In genomic region chr17:48100591-48101011, GRCh38 we compare ENCODE assay signal across 8 cellular contexts. TPM values are rescaled to one million over a fixed set of nuclear protein-coding genes. Genes with fewer than 3 reads are reported as not detected.
DNase-seq lines count a peak whose midpoint lies in the region; ATAC-seq and TF ChIP-seq lines count a peak whose summit lies in the region.

No MANE protein-coding gene starts in this region.

- H2AFZ ChIP-seq in trophoblast cell (ENCODE audit: insufficient read depth, low read length, poor library complexity) = peak overlapping the region; percentile 91

- ATAC-seq in heart right ventricle = peak; percentile 5 to 52 (median 31)
- no peak for ATAC-seq in GM19463 (IDR thresholded peaks at IDR 0.05; ENCODE audit: unreplicated experiment)
- no peak for ATAC-seq in GM19467 (IDR thresholded peaks at IDR 0.05; ENCODE audit: unreplicated experiment)

- peaks cover 0 to 32% (median 12%) of the 10 kb centered on the region in 9 donors for H3K4me1 ChIP-seq in heart right ventricle
- no peaks in the 10 kb centered on the region for H3K4me1 ChIP-seq in trophoblast cell (ENCODE audit: control insufficient read depth in 1 of 2, insufficient read depth in 2 of 2, low read length in 2 of 2)

- H3K4me1 Mint-ChIP-seq in activated naive CD4-positive, alpha-beta T cell treated with anti-CD3 and anti-CD28 coated beads for 36 hours (ENCODE audit: low read depth) = peaks cover 40% of the 10 kb centered on the region
- peaks cover 37% of the 10 kb centered on the region for H3K4me1 Mint-ChIP-seq in activated naive CD4-positive, alpha-beta T cell treated with anti-CD3 and anti-CD28 coated beads, Interleukin-2, amount 50 U/mL, for 24 hours

- peak overlapping the region; percentile 76 for H2BK5ac ChIP-seq in trophoblast cell (ENCODE audit: low read depth, low read length, poor library complexity)

- peak overlapping the region; percentile 95 for H4K8ac ChIP-seq in trophoblast cell (ENCODE audit: low read depth, low read length)

- H3K4me2 ChIP-seq in trophoblast cell (ENCODE audit: low read length) = peak overlapping the region; percentile 84

- CTCF ChIA-PET in activated naive CD4-positive, alpha-beta T cell treated with anti-CD3 and anti-CD28 coated beads for 36 hours (lab: Charles Lee) = interaction anchor here (0.7 kb wide), 1 partner anchor 12 kb away, joined by 3 read pairs; no protein-coding TSS in a partner anchor

- no peaks in the 10 kb centered on the region for H3K27me3 ChIP-seq in heart right ventricle
- H3K27me3 ChIP-seq in trophoblast cell (ENCODE audit: insufficient read depth, low read length) = no peaks in the 10 kb centered on the region

- no peaks in the 10 kb centered on the region for H3K27me3 Mint-ChIP-seq in activated naive CD4-positive, alpha-beta T cell treated with anti-CD3 and anti-CD28 coated beads for 36 hours (ENCODE audit: low read depth)
- no peaks in the 10 kb centered on the region for H3K27me3 Mint-ChIP-seq in activated naive CD4-positive, alpha-beta T cell treated with anti-CD3 and anti-CD28 coated beads, Interleukin-2, amount 50 U/mL, for 24 hours

- H3K36me3 ChIP-seq in heart right ventricle (peaks cover 0 to 5% (median 0%) of the 10 kb centered on the region in 9 donors), trophoblast cell (ENCODE audit: control insufficient read depth in 1 of 2, insufficient read depth in 2 of 2, low read length in 2 of 2) (peaks cover under 1 to 6% of the 10 kb centered on the region in 2 experiments)

- H2BK12ac ChIP-seq in trophoblast cell (ENCODE audit: low read length) = no peak overlapping the region

- H3K9ac ChIP-seq in trophoblast cell (ENCODE audit: low read length) = peak overlapping the region; percentile 66

- H4K91ac ChIP-seq in trophoblast cell (ENCODE audit: low read depth, low read length) = peak overlapping the region; percentile 92

- H4K12ac ChIP-seq in trophoblast cell (ENCODE audit: low read depth, low read length) = peak overlapping the region; percentile 90

- peaks cover 6% of the 10 kb centered on the region for H3K9me3 Mint-ChIP-seq in activated naive CD4-positive, alpha-beta T cell treated with anti-CD3 and anti-CD28 coated beads for 36 hours
- H3K9me3 Mint-ChIP-seq in activated naive CD4-positive, alpha-beta T cell treated with anti-CD3 and anti-CD28 coated beads, Interleukin-2, amount 50 U/mL, for 24 hours = no peaks in the 10 kb centered on the region

- intact Hi-C loops in activated naive CD4-positive, alpha-beta T cell treated with anti-CD3 and anti-CD28 coated beads for 36 hours (cut with micrococcal nuclease) = loop anchor here (1.0 to 10.0 kb wide), 5 partner anchors 52 to 1094 kb away; partner anchors contain the start of genes ATP5MC1, NFE2L1 and SCRN2
- intact Hi-C loops in heart right ventricle (cut with DNase I) = loop anchor here in 1 of 10 donors (10.0 kb wide), 1 partner anchor 266 kb away; the partner anchor contains the start of genes LRRC46 and MRPL10

- peaks cover 16% of the 10 kb centered on the region for H3K79me2 ChIP-seq in trophoblast cell (ENCODE audit: control insufficient read depth, insufficient read depth, low read length, poor library complexity)

- peaks cover under 1% of the 10 kb centered on the region for H3K36me3 Mint-ChIP-seq in activated naive CD4-positive, alpha-beta T cell treated with anti-CD3 and anti-CD28 coated beads for 36 hours (ENCODE audit: low read depth)
- no peaks in the 10 kb centered on the region for H3K36me3 Mint-ChIP-seq in activated naive CD4-positive, alpha-beta T cell treated with anti-CD3 and anti-CD28 coated beads, Interleukin-2, amount 50 U/mL, for 24 hours

- peak overlapping the region; percentile 66 for H3K4ac ChIP-seq in trophoblast cell (ENCODE audit: low read depth, low read length)

- TF ChIP-seq CTCF in heart right ventricle (IDR thresholded peaks at IDR 0.05) = no peak

- peak overlapping the region; percentile 50 for H3K27ac Mint-ChIP-seq in activated naive CD4-positive, alpha-beta T cell treated with anti-CD3 and anti-CD28 coated beads for 36 hours
- H3K27ac Mint-ChIP-seq in activated naive CD4-positive, alpha-beta T cell treated with anti-CD3 and anti-CD28 coated beads, Interleukin-2, amount 50 U/mL, for 24 hours = peak overlapping the region; percentile 79

- H3K9me3 ChIP-seq in heart right ventricle (peaks cover 0 to 5% (median 0%) of the 10 kb centered on the region in 11 donors), trophoblast cell (ENCODE audit: insufficient read depth, low read depth, low read length) (no peaks in the 10 kb centered on the region)

- H3K27ac ChIP-seq in heart right ventricle (peak overlapping the region; percentile 21 to 91 (median 88)), trophoblast cell (ENCODE audit: low read depth, low read length) (peak overlapping the region; percentile 91)

- peaks cover 7% of the 10 kb centered on the region for H3K79me1 ChIP-seq in trophoblast cell (ENCODE audit: low read length)

- peak overlapping the region; percentile 85 for H2BK120ac ChIP-seq in trophoblast cell (ENCODE audit: insufficient read depth, low read length, poor library complexity)

- H2AK5ac ChIP-seq in trophoblast cell (ENCODE audit: low read length) = no peak overlapping the region

- H3K23ac ChIP-seq in trophoblast cell (ENCODE audit: low read length) = no peak overlapping the region

- DNase-seq in activated naive CD4-positive, alpha-beta T cell treated with anti-CD3 and anti-CD28 coated beads for 36 hours = no peak
- no peak for DNase-seq in activated naive CD4-positive, alpha-beta T cell (lab: John Stamatoyannopoulos, UW)
- DNase-seq in NCI-H2029 (lab: John Stamatoyannopoulos, UW) (peak; percentile 58), heart right ventricle (peak; percentile 30 to 42), trophoblast cell (peak; percentile 29 to 49)

- peak overlapping the region; percentile 97 for H3K4me3 Mint-ChIP-seq in activated naive CD4-positive, alpha-beta T cell treated with anti-CD3 and anti-CD28 coated beads for 36 hours
- peak overlapping the region; percentile 94 for H3K4me3 Mint-ChIP-seq in activated naive CD4-positive, alpha-beta T cell treated with anti-CD3 and anti-CD28 coated beads, Interleukin-2, amount 50 U/mL, for 24 hours

- peak overlapping the region; percentile 90 for H3K14ac ChIP-seq in trophoblast cell (ENCODE audit: low read length)

- 1% methylated on average over 23 of the region's 23 CpGs for WGBS in heart right ventricle, 2 donors
- WGBS in trophoblast cell (ENCODE audit: extremely low coverage, insufficient coverage, insufficient read length) = no CpG with 5 or more reads among the region's 23 CpGs

- H3K18ac ChIP-seq in trophoblast cell (ENCODE audit: low read length) = peak overlapping the region; percentile 94

- peak overlapping the region; percentile 52 to 98 (median 92) for H3K4me3 ChIP-seq in heart right ventricle
- H3K4me3 ChIP-seq in trophoblast cell (ENCODE audit: low read depth, low read length) = peak overlapping the region; percentile 91

RNA-seq across cellular contexts. Expression of gene CBX1, which starts 0.7 kb away (rescaled TPM):
- 10 to 100 TPM; 61.6 to 63.0 TPM for total RNA-seq in activated naive CD4-positive, alpha-beta T cell treated with anti-CD3 and anti-CD28 coated beads for 36 hours
- total RNA-seq in heart right ventricle = 10 to 100 TPM; 30.3 to 40.8 (median 35.9) TPM
- 10 to 100 TPM; 19.8 to 38.8 TPM for polyA plus RNA-seq in heart right ventricle
- polyA plus RNA-seq in trophoblast cell (2013) = 82.8 and 87.6 TPM in 2 replicates

RNA-seq across cellular contexts. Expression of gene SNX11, which starts 7.0 kb away (rescaled TPM):
- total RNA-seq in activated naive CD4-positive, alpha-beta T cell treated with anti-CD3 and anti-CD28 coated beads for 36 hours = 10 to 100 TPM; 20.2 to 23.0 TPM
- total RNA-seq in heart right ventricle = 10 to 100 TPM in 9 of 10 donors, 1 to 10 TPM in 1; 7.2 to 17.0 (median 12.3) TPM
- 10 to 100 TPM in 1 of 2 donors, 1 to 10 TPM in 1; 7.1 to 17.1 TPM for polyA plus RNA-seq in heart right ventricle
- 8.8 and 9.5 TPM in 2 replicates for polyA plus RNA-seq in trophoblast cell (2013)

RNA-seq across cellular contexts. Expression of gene NFE2L1, which starts 52.4 kb away (rescaled TPM):
- total RNA-seq in activated naive CD4-positive, alpha-beta T cell treated with anti-CD3 and anti-CD28 coated beads for 36 hours = 100 to 1,000 TPM in 1 of 2 experiments, 10 to 100 TPM in 1; 95.2 to 102 TPM
- total RNA-seq in heart right ventricle = 1,000 to 10,000 TPM in 1 of 10 donors, 100 to 1,000 TPM in 9; 443 to 1,033 (median 704) TPM
- 100 to 1,000 TPM; 108 to 251 TPM for polyA plus RNA-seq in heart right ventricle
- 87.8 and 92.2 TPM in 2 replicates for polyA plus RNA-seq in trophoblast cell (2013)

Comparison
In these comparisons a context has a peak if more than half of its experiments do, and no peak if none do; other contexts are left out.
1. DNase-seq: peak in NCI-H2029 (single experiment), heart right ventricle (2 of 2) and trophoblast cell (2 of 2); none in activated naive CD4-positive, alpha-beta T cell treated with anti-CD3 and anti-CD28 coated beads for 36 hours (single experiment) and activated naive CD4-positive, alpha-beta T cell (0 of 4).
2. ATAC-seq: peak in heart right ventricle (8 of 8); none in GM19463 (single experiment) and GM19467 (single experiment).
3. RNA of gene NFE2L1, which starts 52.4 kb away (total RNA-seq): 443 to 1,033 TPM in heart right ventricle; 95.2 to 102 TPM in activated naive CD4-positive, alpha-beta T cell treated with anti-CD3 and anti-CD28 coated beads for 36 hours; every median in the first group is over 4 times any median in the second.